In the genomic region with DNA sequence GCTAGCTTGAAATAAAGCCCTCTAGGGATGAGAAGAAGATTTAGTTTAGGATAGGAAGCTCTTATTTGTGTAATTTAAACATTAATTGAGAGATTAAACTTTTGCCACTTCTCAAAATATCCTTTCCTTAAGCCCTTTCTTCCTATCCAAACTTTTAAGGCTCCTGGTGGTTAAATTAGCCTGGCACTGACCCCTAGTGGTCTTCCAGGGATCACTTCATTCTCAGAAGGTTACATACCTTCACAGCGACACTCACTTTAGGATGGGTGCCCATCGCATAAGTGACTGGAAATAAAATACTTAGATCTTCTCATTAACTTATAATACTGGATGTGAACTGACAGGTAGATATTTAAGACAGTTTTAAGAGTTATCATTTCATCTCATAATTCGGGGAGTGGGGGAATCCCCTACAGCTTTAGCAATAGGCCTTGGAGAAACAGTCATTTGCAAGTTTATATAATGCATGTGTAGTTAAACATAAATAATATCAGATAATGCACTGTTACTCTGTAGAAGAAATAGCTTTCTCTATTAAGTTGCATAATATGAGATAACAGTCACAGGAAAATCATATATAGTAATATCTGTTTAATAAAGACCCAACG, we compare ENCODE assay signal across 9 cellular contexts. TPM values are rescaled to one million over a fixed set of nuclear protein-coding genes. Genes with fewer than 3 reads are reported as not detected.
A peak's percentile ranks its signal among the peaks of the same experiment; 100 is the strongest.
DNase-seq lines count a peak whose midpoint lies in the region; ATAC-seq, FAIRE-seq and TF ChIP-seq lines count a peak whose summit lies in the region.
"Had no signal": no experiment of that assay in that cellular context is flagged by ENCODE, and none has a peak within 500 bp of the region (broad histone marks: within the 10 kb centered on the region; RNA-seq: fewer than 3 reads in every experiment).

No MANE protein-coding gene starts in this region.

- no peak for TF ChIP-seq POLR2A in K562 (conservative IDR thresholded peaks at IDR 0.05)

- intact Hi-C loops in K562 (cut with micrococcal nuclease): loop anchor here (1.0 to 10.0 kb wide), 9 partner anchors 55 to 590 kb away; partner anchors contain the start of gene DENND1B

- no peak overlapping the region for H3K27ac ChIP-seq in K562 (ENCODE audit: extremely low read depth, low read depth, low read length)
- H3K27ac ChIP-seq in liver (ENCODE audit: low read depth in 1 of 2, low read length in 2 of 2): no peak overlapping the region
- H3K27ac ChIP-seq: skin epidermis had no signal

- H3K9me3 ChIP-seq in K562 (replicated peaks; ENCODE audit: control insufficient read depth, insufficient read depth, low read depth, low read length) (no peaks in the 10 kb centered on the region), liver (ENCODE audit: control insufficient read depth in 4 of 4, low read length in 3 of 4) (peaks cover 0 to 2% (median 0%) of the 10 kb centered on the region in 4 donors)

- WGBS in K562 (ENCODE audit: insufficient coverage, low coverage, missing lambda C conversion rate): 26% methylated on average over 4 of the region's 4 CpGs
- 38% methylated on average over 4 of the region's 4 CpGs for WGBS in liver

- BruUV-seq in K562 (replicated peaks; lab: Mats Ljungman, UMichigan): no TSS peak

- H2AFZ ChIP-seq in K562 (ENCODE audit: low read depth, low read length): no peak overlapping the region

- no peaks in the 10 kb centered on the region for H4K20me1 ChIP-seq in K562 (replicated peaks; ENCODE audit: control insufficient read depth, insufficient read depth, low read length)

- H3K79me2 ChIP-seq in K562 (ENCODE audit: control insufficient read depth, insufficient read depth, low read length): no peaks in the 10 kb centered on the region

- CTCF ChIA-PET in K562 (lab: Yijun Ruan, JAX; ENCODE audit: low intra/inter-chr PET ratio): interaction anchor here (1.2 to 2.4 kb wide), 5 partner anchors 306 to 541 kb away, joined by 3 to 23 read pairs (median 11); no protein-coding TSS in a partner anchor

- peaks cover 19 to 26% of the 10 kb centered on the region in 2 experiments for H3K27me3 ChIP-seq in K562 (ENCODE audit: control insufficient read depth in 2 of 2, insufficient read depth in 2 of 2, low read length in 2 of 2)
- H3K27me3 ChIP-seq in liver (ENCODE audit: control insufficient read depth in 4 of 4, insufficient read depth in 4 of 4, low read length in 3 of 4): peaks cover 2 to 13% (median 4%) of the 10 kb centered on the region in 4 donors

- TF ChIP-seq RAD21 in K562 (CRISPR knock-in tag; conservative IDR thresholded peaks at IDR 0.05 in 1 of 2, IDR thresholded peaks at IDR 0.05 in 1 of 2) (peak; percentile 88 to 93), liver (IDR thresholded peaks at IDR 0.05) (peak; percentile 86 to 88)

- TF ChIP-seq EP300 in K562 (IDR thresholded peaks at IDR 0.05; ENCODE audit: low read length): no peak

- in situ Hi-C loops in K562 (cut with MboI): loop anchor here (5.0 kb wide), 1 partner anchor 402 kb away; no protein-coding TSS in a partner anchor

- no peak overlapping the region for H3K4me2 ChIP-seq in K562 (ENCODE audit: insufficient read depth, low read length)

- H3K9me1 ChIP-seq in K562 (ENCODE audit: control insufficient read depth, insufficient read depth, low read length): no peaks in the 10 kb centered on the region

- peak; percentile 80 to 92 (median 84) for TF ChIP-seq CTCF in K562 (IDR thresholded peaks at IDR 0.05 in 2 of 3, conservative IDR thresholded peaks at IDR 0.05 in 1 of 3; ENCODE audit: insufficient read depth in 2 of 3, low read depth in 1 of 3, low read length in 3 of 3)
- TF ChIP-seq CTCF in liver (IDR thresholded peaks at IDR 0.05; ENCODE audit: low read depth, low read length, missing input control): peak; percentile 68

- ATAC-seq in GM18861 (IDR thresholded peaks at IDR 0.05; ENCODE audit: unreplicated experiment): peak; percentile 85
- peak; percentile 83 for ATAC-seq in HG03159 (IDR thresholded peaks at IDR 0.05; ENCODE audit: unreplicated experiment)
- ATAC-seq in K562: peak; percentile 80

- peak; percentile 93 for FAIRE-seq in K562 (lab: Jason Lieb, UNC)

- H3K9ac ChIP-seq in K562 (ENCODE audit: insufficient read depth in 1 of 2, low read depth in 2 of 2, low read length in 2 of 2) (no peak overlapping the region), liver (ENCODE audit: low read depth in 1 of 2, low read length in 2 of 2) (no peak overlapping the region)

- peak; percentile 30 for DNase-seq in COLO668 (lab: John Stamatoyannopoulos, UW; ENCODE audit: unreplicated experiment)
- DNase-seq in NCI-H446 treated with DMSO at 0.1 percent for 48 hours (lab: John Stamatoyannopoulos, UW): peak; percentile 35
- DNase-seq in K562 (ENCODE audit: extremely low read depth in 1 of 4, low spot score in 3 of 4): peak; percentile 61 to 79 (median 68)
- no peak for DNase-seq in GDM1 (lab: John Stamatoyannopoulos, UW)
- no peak for DNase-seq in NCI-H774 (lab: John Stamatoyannopoulos, UW)

- H3K4me1 ChIP-seq in K562 (replicated peaks in 1 of 2; ENCODE audit: control insufficient read depth in 2 of 2, insufficient read depth in 2 of 2, low read length in 2 of 2) (peaks cover 3 to 10% of the 10 kb centered on the region in 2 experiments; a peak in 3 of 5 replicates), liver (ENCODE audit: control insufficient read depth in 4 of 4, insufficient read depth in 4 of 4, low read length in 3 of 4) (peaks cover 0 to 15% (median 11%) of the 10 kb centered on the region in 4 donors)

- H3K36me3 ChIP-seq in K562 (ENCODE audit: control insufficient read depth, insufficient read depth, low read length): no peaks in the 10 kb centered on the region
- no peaks in the 10 kb centered on the region for H3K36me3 ChIP-seq in liver (ENCODE audit: control insufficient read depth in 4 of 4, insufficient read depth in 3 of 4, low read depth in 1 of 4, low read length in 3 of 4)

- POLR2A ChIA-PET in K562 (lab: Yijun Ruan, JAX): interaction anchor here (0.6 to 0.8 kb wide), 3 partner anchors 9 to 1946 kb away, joined by 3 read pairs; no protein-coding TSS in a partner anchor

- H3K4me3 ChIP-seq in K562 (no peak overlapping the region), liver (ENCODE audit: low read depth in 1 of 3, low read length in 3 of 3) (no peak overlapping the region)
- H3K4me3 ChIP-seq: skin epidermis had no signal

TF ChIP-seq in K562, 482 proteins besides CTCF, POLR2A, EP300 and RAD21 (continues in another document):
- no peak for TF ChIP-seq ZNF644 (tag; IDR thresholded peaks at IDR 0.05; ENCODE audit: low read depth)
- peak; percentile 73 for TF ChIP-seq SMC3 (conservative IDR thresholded peaks at IDR 0.05; ENCODE audit: insufficient read depth, low read depth, low read length)
- no peak for TF ChIP-seq SAP30 (IDR thresholded peaks at IDR 0.05; ENCODE audit: borderline replicate concordance, insufficient read depth, low read depth, low read length, poor library complexity, severe bottlenecking)
- no peak for TF ChIP-seq PHTF2 (CRISPR knock-in tag; IDR thresholded peaks at IDR 0.05)
- peak; percentile 21; the same call in 1 of the 2 replicates for TF ChIP-seq ZNF24 (IDR thresholded peaks at IDR 0.05)

TF ChIP-seq in liver, 16 proteins besides CTCF, POLR2A, EP300 and RAD21:
- no peak for TF ChIP-seq RXRA (IDR thresholded peaks at IDR 0.05)
- no peak for TF ChIP-seq GABPA (IDR thresholded peaks at IDR 0.05 in 1 of 2, conservative IDR thresholded peaks at IDR 0.05 in 1 of 2)
- TF ChIP-seq FOXA1 (IDR thresholded peaks at IDR 0.05): no peak
TF ChIP-seq in liver: peak in this region for 0.

RNA-seq across cellular contexts. Expression of gene LHX9, which starts 7.4 kb away (rescaled TPM):
- not detected in 2 replicates for total RNA-seq in K562 (2011; cell fraction: chromatin; rRNA removed; ENCODE audit: low replicate concordance)
- not detected in 2 replicates for total RNA-seq in K562 (2011; cell fraction: nucleolus; rRNA removed)
- total RNA-seq in K562 (2011; cell fraction: nucleoplasm; rRNA removed): not detected in 2 replicates
- not detected in 2 replicates for total RNA-seq in K562 (2014; rRNA removed)
- not detected in 2 replicates for total RNA-seq in K562 (2014; rRNA removed; fragmentation: Illumina TruSeq; extraction: Trizol)
- total RNA-seq in K562 (2015; rRNA removed; fragmentation: Illumina TruSeq; extraction: Trizol): 0.04 TPM in 1 of 2 replicates, not detected in the other
- total RNA-seq in K562 (2021): not detected in 2 replicates
- polyA plus RNA-seq in K562 (2011; rRNA removed): not detected in 2 replicates
- not detected in 2 replicates for polyA plus RNA-seq in K562 (2011; cell fraction: cytosol; rRNA removed)
- not detected in 2 replicates for polyA plus RNA-seq in K562 (2011; cell fraction: nucleus; rRNA removed)
- polyA plus RNA-seq in K562 (2012): 0.04 and 0.37 TPM in 2 replicates
- not detected in 2 replicates for polyA plus RNA-seq in K562 (2014; fragmentation: Illumina TruSeq; extraction: Trizol)
- under 1 TPM; 0.03 TPM for polyA plus RNA-seq in K562 (2014; fragmentation: Nextera tagmentation; extraction: Ambion mirVana)
- polyA plus RNA-seq in K562 (2014; rRNA removed): 0.21 TPM in 1 of 2 replicates, not detected in the other
- not detected in 2 replicates for polyA minus RNA-seq in K562 (2011; rRNA and poly(A)+ RNA removed)
- polyA minus RNA-seq in K562 (2011; cell fraction: cytosol; rRNA and poly(A)+ RNA removed): not detected in 2 replicates
- polyA minus RNA-seq in K562 (2011; cell fraction: nucleus; rRNA and poly(A)+ RNA removed): not detected in 2 replicates
- total RNA-seq in liver: under 1 TPM in 1 of 2 donors, not detected in 1; 0.05 TPM
- polyA plus RNA-seq in liver: under 1 TPM; 0.01 to 0.03 TPM

RNA-seq across cellular contexts. Expression of gene C1orf53, which starts 22.2 kb away (rescaled TPM):
- total RNA-seq in K562 (2011; cell fraction: chromatin; rRNA removed; ENCODE audit: low replicate concordance): not detected in 2 replicates
- not detected in 2 replicates for total RNA-seq in K562 (2011; cell fraction: nucleolus; rRNA removed)
- not detected in 2 replicates for total RNA-seq in K562 (2011; cell fraction: nucleoplasm; rRNA removed)
- total RNA-seq in K562 (2014; rRNA removed): 0.45 and 3.1 TPM in 2 replicates
- total RNA-seq in K562 (2014; rRNA removed; fragmentation: Illumina TruSeq; extraction: Trizol): 0.73 and 1.6 TPM in 2 replicates
- 3.0 and 3.2 TPM in 2 replicates for total RNA-seq in K562 (2015; rRNA removed; fragmentation: Illumina TruSeq; extraction: Trizol)
- 1.5 and 1.9 TPM in 2 replicates for total RNA-seq in K562 (2021)
- polyA plus RNA-seq in K562 (2011; rRNA removed): 0.65 and 2.3 TPM in 2 replicates
- 0.81 and 1.6 TPM in 2 replicates for polyA plus RNA-seq in K562 (2011; cell fraction: cytosol; rRNA removed)
- polyA plus RNA-seq in K562 (2011; cell fraction: nucleus; rRNA removed): not detected in 2 replicates
- polyA plus RNA-seq in K562 (2012): 3.0 and 5.0 TPM in 2 replicates
- 0.31 and 0.96 TPM in 2 replicates for polyA plus RNA-seq in K562 (2014; fragmentation: Illumina TruSeq; extraction: Trizol)
- polyA plus RNA-seq in K562 (2014; fragmentation: Nextera tagmentation; extraction: Ambion mirVana): 1 to 10 TPM; 1.8 to 2.5 TPM
- polyA plus RNA-seq in K562 (2014; rRNA removed): 3.2 and 5.8 TPM in 2 replicates
- 1.1 TPM in 1 of 2 replicates, not detected in the other for polyA minus RNA-seq in K562 (2011; rRNA and poly(A)+ RNA removed)
- polyA minus RNA-seq in K562 (2011; cell fraction: cytosol; rRNA and poly(A)+ RNA removed): not detected in 2 replicates
- not detected in 2 replicates for polyA minus RNA-seq in K562 (2011; cell fraction: nucleus; rRNA and poly(A)+ RNA removed)
- 1 to 10 TPM; 5.5 to 8.6 TPM for total RNA-seq in liver
- 10 to 100 TPM; 10.4 to 20.5 TPM for polyA plus RNA-seq in liver

Comparison
In these comparisons a context has a peak if more than half of its experiments do, and no peak if none do; other contexts are left out.
1. DNase-seq: peak in COLO668 (single experiment), NCI-H446 treated with DMSO at 0.1 percent for 48 hours (single experiment) and K562 (4 of 4); none in GDM1 (single experiment) and NCI-H774 (single experiment).
2. Peak in every context shown above with its lines, with median percentiles within 50 percentile points of each other: ATAC-seq.